ENCODE assay signal across 7 cellular contexts in the genomic region with DNA sequence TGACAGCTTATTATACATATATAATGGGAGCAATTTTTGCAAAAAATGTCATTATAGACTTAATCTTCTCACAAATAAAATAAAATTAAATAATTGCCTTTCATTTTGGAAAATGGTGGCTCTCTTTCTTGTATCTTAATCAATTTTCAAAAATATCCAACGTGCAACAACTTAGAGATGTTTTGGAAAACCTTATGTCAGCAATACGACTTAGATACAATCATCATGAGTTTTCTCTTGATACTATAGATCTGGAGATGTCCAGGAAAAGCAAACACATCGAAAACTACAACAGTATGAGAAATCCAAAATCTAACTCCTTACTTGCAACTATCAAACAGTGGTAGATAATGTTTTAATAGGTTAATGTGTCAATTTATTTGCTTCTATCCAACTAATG.
"Had no signal": no experiment of that assay in that cellular context is flagged by ENCODE, and none has a peak within 500 bp of the region (broad histone marks: within the 10 kb centered on the region; RNA-seq: fewer than 3 reads in every experiment).

No MANE protein-coding gene starts in this region.

- H3K4me3 ChIP-seq: K562 had no signal

- H3K9ac ChIP-seq: KMS-11 had no signal

- H3K27ac ChIP-seq: HL-60, KMS-11 had no signal

- FAIRE-seq: HepG2, HTR-8/SVneo, K562 had no signal

- DNase-seq: KBM-7, KG1 had no signal

- ATAC-seq: HepG2, K562 had no signal

- H3K4me2 ChIP-seq: KMS-11 had no signal
